ENCODE assay signal across 2 cellular contexts in genomic region chr2:215452725-215453124, GRCh38.
TF ChIP-seq lines count a peak whose summit lies in the region.

No MANE protein-coding gene starts in this region.

TF ChIP-seq in H1, 55 proteins besides CTCF, POLR2A, EP300 and RAD21 (continued from another document):
- TF ChIP-seq CREB1 (IDR thresholded peaks at IDR 0.05) (no peak), ZNF274 (IDR thresholded peaks at IDR 0.05; ENCODE audit: borderline replicate concordance, extremely low read depth, low read length) (no peak), SP4 (IDR thresholded peaks at IDR 0.05; ENCODE audit: low read length) (no peak), PHF8 (conservative IDR thresholded peaks at IDR 0.05; ENCODE audit: low read depth, low read length) (no peak), GABPA (IDR thresholded peaks at IDR 0.05; ENCODE audit: borderline replicate concordance, insufficient read depth, low read length) (no peak), CBX8 (IDR thresholded peaks at IDR 0.05; ENCODE audit: borderline replicate concordance, low read depth, low read length) (no peak), RXRA (IDR thresholded peaks at IDR 0.05; ENCODE audit: insufficient read depth, low read depth, low read length) (no peak), EGR1 (IDR thresholded peaks at IDR 0.05; ENCODE audit: borderline replicate concordance, low read depth, low read length) (no peak), MAFK (IDR thresholded peaks at IDR 0.05; ENCODE audit: low read depth, low read length) (no peak), SP2 (IDR thresholded peaks at IDR 0.05; ENCODE audit: low read length) (no peak), SAP30 (IDR thresholded peaks at IDR 0.05; ENCODE audit: insufficient read depth, insufficient replicate concordance, low read length) (no peak), CBX5 (IDR thresholded peaks at IDR 0.05; ENCODE audit: low read depth, low read length) (no peak), JUN (IDR thresholded peaks at IDR 0.05; ENCODE audit: low read depth, low read length) (no peak), CHD7 (IDR thresholded peaks at IDR 0.05; ENCODE audit: insufficient replicate concordance, low read length) (no peak), RNF2 (IDR thresholded peaks at IDR 0.05; ENCODE audit: borderline replicate concordance, low read depth, low read length, missing control alignments, poor library complexity, severe bottlenecking) (no peak), SIN3A (conservative IDR thresholded peaks at IDR 0.05 in 1 of 2, IDR thresholded peaks at IDR 0.05 in 1 of 2; ENCODE audit: low read depth in 1 of 2, low read length in 2 of 2) (no peak), EZH2 (IDR thresholded peaks at IDR 0.05; ENCODE audit: low read depth, low read length, severe bottlenecking) (no peak)

TF ChIP-seq in HEK293T, 16 proteins besides CTCF, POLR2A, EP300 and RAD21 (continued from another document):
- TF ChIP-seq BHLHE40 (IDR thresholded peaks at IDR 0.05; ENCODE audit: borderline replicate concordance) (no peak), PKNOX1 (IDR thresholded peaks at IDR 0.05) (no peak), ZNF384 (IDR thresholded peaks at IDR 0.05) (no peak), ELF4 (IDR thresholded peaks at IDR 0.05) (no peak), FOXM1 (IDR thresholded peaks at IDR 0.05; ENCODE audit: borderline replicate concordance) (no peak), SP1 (IDR thresholded peaks at IDR 0.05) (no peak), L3MBTL2 (conservative IDR thresholded peaks at IDR 0.05) (no peak), TARDBP (IDR thresholded peaks at IDR 0.05) (no peak), ARNT (IDR thresholded peaks at IDR 0.05) (no peak), FOXA1 (IDR thresholded peaks at IDR 0.05) (no peak), FOXK2 (IDR thresholded peaks at IDR 0.05) (no peak), CTBP1 (IDR thresholded peaks at IDR 0.05; ENCODE audit: borderline replicate concordance) (no peak), HDGF (IDR thresholded peaks at IDR 0.05; ENCODE audit: borderline replicate concordance) (no peak), NFRKB (IDR thresholded peaks at IDR 0.05) (no peak)
